ENCODE assay signal across 19 cellular contexts in genomic region chr11:75811485-75811884, GRCh38.
"Had no signal": no experiment of that assay in that cellular context is flagged by ENCODE, and none has a peak within 500 bp of the region (broad histone marks: within the 10 kb centered on the region; RNA-seq: fewer than 3 reads in every experiment).

No MANE protein-coding gene starts in this region.

- DNase-seq: activated CD4-positive, alpha-beta T cell treated with anti-CD3 and anti-CD28 coated beads, Interleukin-2, amount 10 ng/mL, durations not matched to agents 24 days and 14 days; activated CD8-positive, alpha-beta memory T cell treated with anti-CD3 and anti-CD28 coated beads, Interleukin-2, amount 50 U/mL, for 4 hours; activated naive CD4-positive, alpha-beta T cell treated with anti-CD3 and anti-CD28 coated beads for 36 hours; activated T-cell treated with anti-CD3 and anti-CD28 coated beads, Interleukin-2, amount 50 U/mL, for 4 hours; aorta; effector CD8-positive, alpha-beta T cell; immature natural killer cell; kidney glomerular epithelial cell; left ventricle myocardium superior; mucosa of descending colon; naive B cell; stimulated activated CD4-positive, alpha-beta T cell treated with anti-CD3 and anti-CD28 coated beads, Interleukin-2, amount 100 ng/mL, for 24 hours; stimulated activated naive CD8-positive, alpha-beta T cell treated with anti-CD3 and anti-CD28 coated beads, Interleukin-15, amount 100 ng/mL, for 72 hours; T-helper 9 cell had no signal

- H3K4me3 ChIP-seq: coronary artery, esophagus muscularis mucosa, gastroesophageal sphincter, mucosa of descending colon, prostate gland, right atrium auricular region had no signal

- H3K36me3 ChIP-seq: esophagus muscularis mucosa, gastroesophageal sphincter, prostate gland, right atrium auricular region had no signal

- ATAC-seq: activated T-cell treated with anti-CD3 and anti-CD28 coated beads, Interleukin-2, amount 50 U/mL, for 4 hours; gastroesophageal sphincter; left ventricle myocardium superior; mucosa of descending colon; stimulated activated naive CD8-positive, alpha-beta T cell treated with anti-CD3 and anti-CD28 coated beads, Interleukin-15, amount 100 ng/mL, for 72 hours had no signal

- H3K27me3 ChIP-seq: esophagus muscularis mucosa, gastroesophageal sphincter, right atrium auricular region had no signal

- H3K27ac ChIP-seq: coronary artery, esophagus muscularis mucosa, gastroesophageal sphincter, prostate gland, right atrium auricular region had no signal

- H3K9me3 ChIP-seq: esophagus muscularis mucosa, gastroesophageal sphincter, mucosa of descending colon, prostate gland, right atrium auricular region had no signal
